8 cellular contexts compared by ENCODE assay signal in genomic region chr14:104138098-104138890, GRCh38. TPM values are rescaled to one million over a fixed set of nuclear protein-coding genes. Genes with fewer than 3 reads are reported as not detected.
A peak's percentile ranks its signal among the peaks of the same experiment; 100 is the strongest.
DNase-seq lines count a peak whose midpoint lies in the region; ATAC-seq and TF ChIP-seq lines count a peak whose summit lies in the region.

Gene KIF26A (plus strand): TSS chr14:104138587. CDS start chr14:104138723, 136 bp downstream.

- H3K27ac Mint-ChIP-seq in activated CD4-positive, alpha-beta T cell treated with anti-CD3 and anti-CD28 coated beads, Interleukin-2, amount 10 ng/mL, durations not matched to agents 7 days and 5 days: no peak within 1 kb of the TSS

- H2AFZ ChIP-seq in SK-N-SH (ENCODE audit: low read depth): peak within 1 kb of the TSS; percentile 70; the same call in 1 of the 2 replicates
- peak within 1 kb of the TSS; percentile 64 for H2AFZ ChIP-seq in neuron (ENCODE audit: low read depth, low read length)

- H3K4me2 ChIP-seq in SK-N-SH: peak within 1 kb of the TSS; percentile 90

- H3K4me3 ChIP-seq in SK-N-SH (ENCODE audit: low read depth in 2 of 2, low read length in 1 of 2) (peak within 1 kb of the TSS; percentile 51 to 70), esophagus muscularis mucosa (peak within 1 kb of the TSS; percentile 52 to 65 (median 56)), neuron (ENCODE audit: low read length) (peak within 1 kb of the TSS; percentile 52)

- no peak for TF ChIP-seq EP300 in SK-N-SH (IDR thresholded peaks at IDR 0.05; ENCODE audit: borderline replicate concordance in 1 of 2, low read depth in 1 of 2, low read length in 1 of 2)
- TF ChIP-seq EP300 in esophagus muscularis mucosa (IDR thresholded peaks at IDR 0.05): no peak

- H3K9me3 Mint-ChIP-seq in activated CD4-positive, alpha-beta T cell treated with anti-CD3 and anti-CD28 coated beads, Interleukin-2, amount 10 ng/mL, durations not matched to agents 7 days and 5 days: no peaks in the 10 kb centered on the region

- H3K9ac ChIP-seq in SK-N-SH: no peak within 1 kb of the TSS

- H3K27me3 Mint-ChIP-seq in activated CD4-positive, alpha-beta T cell treated with anti-CD3 and anti-CD28 coated beads, Interleukin-2, amount 10 ng/mL, durations not matched to agents 7 days and 5 days: peaks cover 33% of the 10 kb centered on the region

- no peak for TF ChIP-seq RAD21 in SK-N-SH (IDR thresholded peaks at IDR 0.05; ENCODE audit: low read length)

- POLR2A ChIA-PET in activated CD4-positive, alpha-beta T cell treated with anti-CD3 and anti-CD28 coated beads, Interleukin-2, amount 10 ng/mL, durations not matched to agents 7 days and 5 days (lab: Charles Lee): no interaction called here
- POLR2A ChIA-PET in SK-N-SH (lab: Yijun Ruan, JAX): interaction anchor here (0.6 to 1.3 kb wide), 6 partner anchors 84 to 426 kb away, joined by 3 to 4 read pairs (median 3); no protein-coding TSS in a partner anchor

- H3K27ac ChIP-seq in SK-N-SH (ENCODE audit: low read depth in 2 of 2, low read length in 1 of 2) (peak within 1 kb of the TSS in 1 of 2 experiments; percentile 90; a peak in 2 of 4 replicates), esophagus muscularis mucosa (replicated peaks in 1 of 4) (peak within 1 kb of the TSS in 3 of 4 donors; percentile 5 to 59 (median 19))

- intact Hi-C loops in esophagus muscularis mucosa (cut with DNase I): loop anchor here (5.0 kb wide), 1 partner anchor 499 kb away; no protein-coding TSS in a partner anchor

- no peaks in the 10 kb centered on the region for H4K20me1 ChIP-seq in SK-N-SH (ENCODE audit: insufficient read depth)

- H3K4me1 ChIP-seq in SK-N-SH (ENCODE audit: control insufficient read depth in 1 of 2, insufficient read depth in 2 of 2, low read depth in 1 of 2, low read length in 1 of 2) (peaks cover 0 to 64% of the 10 kb centered on the region in 2 experiments; a peak in 1 of 4 replicates), esophagus muscularis mucosa (peaks cover 32 to 50% (median 46%) of the 10 kb centered on the region in 4 donors), neuron (ENCODE audit: insufficient read depth, low read length) (peaks cover 30% of the 10 kb centered on the region)

- DNase-seq in activated CD4-positive, alpha-beta T cell treated with anti-CD3 and anti-CD28 coated beads, Interleukin-2, amount 10 ng/mL, durations not matched to agents 7 days and 5 days: no peak
- DNase-seq in activated CD4-positive, alpha-beta T cell treated with anti-CD3 and anti-CD28 coated beads, Interleukin-2, amount 50 U/mL, for 1 hour: no peak
- DNase-seq in SK-N-SH: peak; percentile 96
- DNase-seq in esophagus muscularis mucosa (ENCODE audit: extremely low spot score): no peak
- no peak for DNase-seq in NCI-H2081 treated with DMSO at 0.1 percent for 48 hours (lab: John Stamatoyannopoulos, UW)

- CTCF ChIA-PET in activated CD4-positive, alpha-beta T cell treated with anti-CD3 and anti-CD28 coated beads, Interleukin-2, amount 10 ng/mL, durations not matched to agents 7 days and 5 days (lab: Charles Lee): interaction anchor here (1.1 kb wide), 1 partner anchor 436 kb away, joined by 3 read pairs; no protein-coding TSS in a partner anchor
- CTCF ChIA-PET in SK-N-SH (lab: Yijun Ruan, JAX): interaction anchor here (0.6 to 3.3 kb wide), 66 partner anchors 8 to 587 kb away, joined by 3 to 74 read pairs (median 4); no protein-coding TSS in a partner anchor

- H3K36me3 ChIP-seq in SK-N-SH (replicated peaks in 1 of 2; ENCODE audit: control insufficient read depth in 1 of 2, insufficient read depth in 2 of 2, low read length in 1 of 2) (no peaks in the 10 kb centered on the region), esophagus muscularis mucosa (no peaks in the 10 kb centered on the region), neuron (ENCODE audit: insufficient read depth, low read length) (no peaks in the 10 kb centered on the region)

- peak within 1 kb of the TSS; percentile 19 for H3K4me3 Mint-ChIP-seq in activated CD4-positive, alpha-beta T cell treated with anti-CD3 and anti-CD28 coated beads, Interleukin-2, amount 10 ng/mL, durations not matched to agents 7 days and 5 days

- no peak for TF ChIP-seq POLR2A in esophagus muscularis mucosa (IDR thresholded peaks at IDR 0.05; ENCODE audit: low read depth)

- H3K9me3 ChIP-seq in SK-N-SH (no peaks in the 10 kb centered on the region), esophagus muscularis mucosa (no peaks in the 10 kb centered on the region), neuron (ENCODE audit: low read length) (no peaks in the 10 kb centered on the region)

- TF ChIP-seq CTCF in SK-N-SH (IDR thresholded peaks at IDR 0.05): no peak
- no peak for TF ChIP-seq CTCF in esophagus muscularis mucosa (IDR thresholded peaks at IDR 0.05)

- ATAC-seq in GM21737 (IDR thresholded peaks at IDR 0.05; ENCODE audit: unreplicated experiment): no peak
- no peak for ATAC-seq in GM21526 (IDR thresholded peaks at IDR 0.05; ENCODE audit: low FRiP score, unreplicated experiment)

- peaks cover 17% of the 10 kb centered on the region for H3K27me3 ChIP-seq in SK-N-SH (ENCODE audit: insufficient read depth)
- H3K27me3 ChIP-seq in esophagus muscularis mucosa: peaks cover 7 to 80% (median 32%) of the 10 kb centered on the region in 4 donors
- H3K27me3 ChIP-seq in neuron (ENCODE audit: insufficient read depth, low read length): peaks cover 41% of the 10 kb centered on the region

- H3K4me1 Mint-ChIP-seq in activated CD4-positive, alpha-beta T cell treated with anti-CD3 and anti-CD28 coated beads, Interleukin-2, amount 10 ng/mL, durations not matched to agents 7 days and 5 days: peaks cover 7% of the 10 kb centered on the region

- no CpG with 5 or more reads among the region's 103 CpGs for WGBS in SK-N-SH (ENCODE audit: low lambda C conversion rate)
- WGBS in esophagus muscularis mucosa: no CpG with 5 or more reads among the region's 103 CpGs

- no peaks in the 10 kb centered on the region for H3K79me2 ChIP-seq in SK-N-SH (ENCODE audit: insufficient read depth)

- no peaks in the 10 kb centered on the region for H3K36me3 Mint-ChIP-seq in activated CD4-positive, alpha-beta T cell treated with anti-CD3 and anti-CD28 coated beads, Interleukin-2, amount 10 ng/mL, durations not matched to agents 7 days and 5 days (ENCODE audit: low read depth)

- H3K9me2 ChIP-seq in SK-N-SH: no peaks in the 10 kb centered on the region

- no peaks in the 10 kb centered on the region for H3F3A ChIP-seq in SK-N-SH (replicated peaks; ENCODE audit: insufficient read depth)

TF ChIP-seq in SK-N-SH, 30 proteins besides CTCF, POLR2A, EP300 and RAD21:
- TF ChIP-seq, protein P1, sequence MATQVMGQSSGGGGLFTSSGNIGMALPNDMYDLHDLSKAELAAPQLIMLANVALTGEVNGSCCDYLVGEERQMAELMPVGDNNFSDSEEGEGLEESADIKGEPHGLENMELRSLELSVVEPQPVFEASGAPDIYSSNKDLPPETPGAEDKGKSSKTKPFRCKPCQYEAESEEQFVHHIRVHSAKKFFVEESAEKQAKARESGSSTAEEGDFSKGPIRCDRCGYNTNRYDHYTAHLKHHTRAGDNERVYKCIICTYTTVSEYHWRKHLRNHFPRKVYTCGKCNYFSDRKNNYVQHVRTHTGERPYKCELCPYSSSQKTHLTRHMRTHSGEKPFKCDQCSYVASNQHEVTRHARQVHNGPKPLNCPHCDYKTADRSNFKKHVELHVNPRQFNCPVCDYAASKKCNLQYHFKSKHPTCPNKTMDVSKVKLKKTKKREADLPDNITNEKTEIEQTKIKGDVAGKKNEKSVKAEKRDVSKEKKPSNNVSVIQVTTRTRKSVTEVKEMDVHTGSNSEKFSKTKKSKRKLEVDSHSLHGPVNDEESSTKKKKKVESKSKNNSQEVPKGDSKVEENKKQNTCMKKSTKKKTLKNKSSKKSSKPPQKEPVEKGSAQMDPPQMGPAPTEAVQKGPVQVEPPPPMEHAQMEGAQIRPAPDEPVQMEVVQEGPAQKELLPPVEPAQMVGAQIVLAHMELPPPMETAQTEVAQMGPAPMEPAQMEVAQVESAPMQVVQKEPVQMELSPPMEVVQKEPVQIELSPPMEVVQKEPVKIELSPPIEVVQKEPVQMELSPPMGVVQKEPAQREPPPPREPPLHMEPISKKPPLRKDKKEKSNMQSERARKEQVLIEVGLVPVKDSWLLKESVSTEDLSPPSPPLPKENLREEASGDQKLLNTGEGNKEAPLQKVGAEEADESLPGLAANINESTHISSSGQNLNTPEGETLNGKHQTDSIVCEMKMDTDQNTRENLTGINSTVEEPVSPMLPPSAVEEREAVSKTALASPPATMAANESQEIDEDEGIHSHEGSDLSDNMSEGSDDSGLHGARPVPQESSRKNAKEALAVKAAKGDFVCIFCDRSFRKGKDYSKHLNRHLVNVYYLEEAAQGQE (IDR thresholded peaks at IDR 0.05; ENCODE audit: low read depth, low read length): no peak
- TF ChIP-seq CHD2 (IDR thresholded peaks at IDR 0.05; ENCODE audit: low read length, partially characterized antibody) (peak; percentile 53), TCF12 (IDR thresholded peaks at IDR 0.05) (no peak), NRF1 (IDR thresholded peaks at IDR 0.05; ENCODE audit: low read depth, low read length) (peak; percentile 74), GATA2 (CRISPR knock-in tag; IDR thresholded peaks at IDR 0.05) (no peak), SMC3 (IDR thresholded peaks at IDR 0.05; ENCODE audit: low read depth, low read length) (no peak), MXI1 (IDR thresholded peaks at IDR 0.05; ENCODE audit: low read depth, low read length) (0 out of 2 replicates have a peak, but pooled peaks have one; percentile 15)
- TF ChIP-seq, protein P2, sequence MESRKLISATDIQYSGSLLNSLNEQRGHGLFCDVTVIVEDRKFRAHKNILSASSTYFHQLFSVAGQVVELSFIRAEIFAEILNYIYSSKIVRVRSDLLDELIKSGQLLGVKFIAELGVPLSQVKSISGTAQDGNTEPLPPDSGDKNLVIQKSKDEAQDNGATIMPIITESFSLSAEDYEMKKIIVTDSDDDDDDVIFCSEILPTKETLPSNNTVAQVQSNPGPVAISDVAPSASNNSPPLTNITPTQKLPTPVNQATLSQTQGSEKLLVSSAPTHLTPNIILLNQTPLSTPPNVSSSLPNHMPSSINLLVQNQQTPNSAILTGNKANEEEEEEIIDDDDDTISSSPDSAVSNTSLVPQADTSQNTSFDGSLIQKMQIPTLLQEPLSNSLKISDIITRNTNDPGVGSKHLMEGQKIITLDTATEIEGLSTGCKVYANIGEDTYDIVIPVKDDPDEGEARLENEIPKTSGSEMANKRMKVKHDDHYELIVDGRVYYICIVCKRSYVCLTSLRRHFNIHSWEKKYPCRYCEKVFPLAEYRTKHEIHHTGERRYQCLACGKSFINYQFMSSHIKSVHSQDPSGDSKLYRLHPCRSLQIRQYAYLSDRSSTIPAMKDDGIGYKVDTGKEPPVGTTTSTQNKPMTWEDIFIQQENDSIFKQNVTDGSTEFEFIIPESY (IDR thresholded peaks at IDR 0.05; ENCODE audit: borderline replicate concordance, low read depth): no peak
TF ChIP-seq in SK-N-SH: peak in this region for 3.

RNA-seq across cellular contexts. Expression of gene KIF26A, which starts in this region (rescaled TPM):
- total RNA-seq in activated CD4-positive, alpha-beta T cell treated with anti-CD3 and anti-CD28 coated beads, Interleukin-2, amount 10 ng/mL, durations not matched to agents 7 days and 5 days: under 1 TPM; 0.35 to 0.50 TPM
- 1.4 and 1.7 TPM in 2 replicates for polyA plus RNA-seq in SK-N-SH (2012; rRNA removed)
- polyA plus RNA-seq in SK-N-SH (2012; cell fraction: cytosol; rRNA removed): 0.79 and 1.5 TPM in 2 replicates
- polyA plus RNA-seq in SK-N-SH (2012; cell fraction: nucleus; rRNA removed): 2.1 and 4.0 TPM in 2 replicates
- 1 to 10 TPM; 4.6 to 7.2 (median 5.6) TPM for total RNA-seq in esophagus muscularis mucosa
